20 cellular contexts compared by ENCODE assay signal in genomic region chr20:36104244-36104643, GRCh38. TPM values are rescaled to one million over a fixed set of nuclear protein-coding genes. Genes with fewer than 3 reads are reported as not detected.
"Had no signal": no experiment of that assay in that cellular context is flagged by ENCODE, and none has a peak within 500 bp of the region (broad histone marks: within the 10 kb centered on the region; RNA-seq: fewer than 3 reads in every experiment).

No MANE protein-coding gene starts in this region.

- ATAC-seq: activated CD4-positive, alpha-beta T cell treated with anti-CD3 and anti-CD28 coated beads for 36 hours; activated T-cell treated with anti-CD3 and anti-CD28 coated beads, Interleukin-2, amount 50 U/mL, for 4 hours; foreskin keratinocyte; sciatic nerve; stimulated activated memory B cell treated with anti-CD40 and anti-IgM and Interleukin-4, amounts not matched to agents 10 μg/mL and 1 μg/mL and 100 μg/mL, for 72 hours; upper lobe of right lung; WTC11 had no signal

- H3K36me3 Mint-ChIP-seq: activated naive CD8-positive, alpha-beta T cell; mesothelial cell of epicardium; stimulated activated memory B cell treated with anti-CD40 and anti-IgM and Interleukin-4, amounts not matched to agents 10 μg/mL and 1 μg/mL and 100 μg/mL, for 72 hours; WTC11 had no signal

- H3K9me3 ChIP-seq: testis, upper lobe of right lung had no signal

- H3K9me3 Mint-ChIP-seq: activated T-cell treated with anti-CD3 and anti-CD28 coated beads, Interleukin-2, amount 50 U/mL, for 4 hours; activated T-helper 2 cell treated with anti-CD3 and anti-CD28 coated beads, Interferon-gamma antibody, Interleukin-2, Interleukin-4, amounts not matched to agents 10 μg/mL and 5 μg/mL and 100 μg/mL, durations not matched to agents 14 hours and 24 hours and 36 hours; mesothelial cell of epicardium; stimulated activated memory B cell treated with anti-CD40 and anti-IgM and Interleukin-4, amounts not matched to agents 10 μg/mL and 1 μg/mL and 100 μg/mL, for 72 hours; WTC11 had no signal

- H3K4me1 Mint-ChIP-seq: activated CD4-positive, alpha-beta T cell treated with anti-CD3 and anti-CD28 coated beads for 36 hours; stimulated activated memory B cell treated with anti-CD40 and anti-IgM and Interleukin-4, amounts not matched to agents 10 μg/mL and 1 μg/mL and 100 μg/mL, for 72 hours had no signal

- DNase-seq: activated CD4-positive, alpha-beta T cell treated with anti-CD3 and anti-CD28 coated beads for 36 hours; activated CD4-positive, alpha-beta T cell treated with anti-CD3 and anti-CD28 coated beads, Interleukin-2, amount 50 U/mL, for 48 hours; activated CD8-positive, alpha-beta memory T cell treated with anti-CD3 and anti-CD28 coated beads, Interleukin-2, amount 50 U/mL, for 48 hours; activated naive CD4-positive, alpha-beta T cell; activated T-cell treated with anti-CD3 and anti-CD28 coated beads, Interleukin-2, amount 50 U/mL, for 4 hours; dermis blood vessel endothelial cell; effector CD8-positive, alpha-beta T cell; foreskin keratinocyte; small intestine; T-helper 9 cell; testis; upper lobe of right lung had no signal

- H3K27ac Mint-ChIP-seq: activated CD4-positive, alpha-beta T cell treated with anti-CD3 and anti-CD28 coated beads for 36 hours; activated naive CD8-positive, alpha-beta T cell; activated T-helper 2 cell treated with anti-CD3 and anti-CD28 coated beads, Interferon-gamma antibody, Interleukin-2, Interleukin-4, amounts not matched to agents 10 μg/mL and 5 μg/mL and 100 μg/mL, durations not matched to agents 14 hours and 24 hours and 36 hours; mesothelial cell of epicardium; stimulated activated memory B cell treated with anti-CD40 and anti-IgM and Interleukin-4, amounts not matched to agents 10 μg/mL and 1 μg/mL and 100 μg/mL, for 72 hours; WTC11 had no signal

- H3K36me3 ChIP-seq: upper lobe of right lung had no signal

- H3K27me3 Mint-ChIP-seq: activated CD4-positive, alpha-beta T cell treated with anti-CD3 and anti-CD28 coated beads for 36 hours; activated naive CD8-positive, alpha-beta T cell; stimulated activated memory B cell treated with anti-CD40 and anti-IgM and Interleukin-4, amounts not matched to agents 10 μg/mL and 1 μg/mL and 100 μg/mL, for 72 hours had no signal

- H3K4me3 Mint-ChIP-seq: activated CD4-positive, alpha-beta T cell treated with anti-CD3 and anti-CD28 coated beads for 36 hours; activated naive CD8-positive, alpha-beta T cell; activated T-cell treated with anti-CD3 and anti-CD28 coated beads, Interleukin-2, amount 50 U/mL, for 4 hours; mesothelial cell of epicardium; stimulated activated memory B cell treated with anti-CD40 and anti-IgM and Interleukin-4, amounts not matched to agents 10 μg/mL and 1 μg/mL and 100 μg/mL, for 72 hours; WTC11 had no signal

- H3K4me1 ChIP-seq: foreskin keratinocyte had no signal

- H3K27me3 ChIP-seq: foreskin keratinocyte, testis, upper lobe of right lung had no signal

- H3K4me3 ChIP-seq: lung, testis, upper lobe of right lung had no signal

- H3K27ac ChIP-seq: foreskin keratinocyte, upper lobe of right lung had no signal

RNA-seq across cellular contexts. Expression of gene EPB41L1, which starts 50.3 kb away (rescaled TPM):
- total RNA-seq: T-helper 1 cell treated with Interleukin-12 subunit alpha and Interleukin-12 subunit beta and Interleukin-4 antibody, amounts not matched to agents 30 ng/mL and 1 ng/mL, for 36 hours had no signal
